In genomic region chr3:126126811-126127431, GRCh38 we compare ENCODE assay signal across 22 cellular contexts. TPM values are rescaled to one million over a fixed set of nuclear protein-coding genes. Genes with fewer than 3 reads are reported as not detected.
DNase-seq lines count a peak whose midpoint lies in the region; ATAC-seq and TF ChIP-seq lines count a peak whose summit lies in the region.
"Had no signal": no experiment of that assay in that cellular context is flagged by ENCODE, and none has a peak within 500 bp of the region (broad histone marks: within the 10 kb centered on the region; RNA-seq: fewer than 3 reads in every experiment).

No MANE protein-coding gene starts in this region.

- no peak for ATAC-seq in activated T-cell treated with anti-CD3 and anti-CD28 coated beads, Interleukin-2, amount 50 U/mL, for 72 hours (replicated peaks in 1 of 2)
- no peak for ATAC-seq in GM18873 (IDR thresholded peaks at IDR 0.05; ENCODE audit: low FRiP score, unreplicated experiment)
- ATAC-seq: left lung, T-helper 17 cell had no signal

- no peak overlapping the region for H3K27ac Mint-ChIP-seq in activated T-cell treated with anti-CD3 and anti-CD28 coated beads, Interleukin-2, amount 50 U/mL, for 24 hours
- no peak overlapping the region for H3K27ac Mint-ChIP-seq in activated T-cell treated with anti-CD3 and anti-CD28 coated beads, Interleukin-2, amount 50 U/mL, for 72 hours
- H3K27ac Mint-ChIP-seq in neural progenitor cell = no peak overlapping the region
- no peak overlapping the region for H3K27ac Mint-ChIP-seq in activated T-helper 1 cell treated with anti-CD3 and anti-CD28 coated beads, Interleukin-12 subunit alpha, Interleukin-12 subunit beta, Interleukin-2, Interleukin-4 antibody, amounts not matched to agents 30 ng/mL and 10 ng/mL and 1 ng/mL, durations not matched to agents 14 hours and 24 hours and 36 hours
- H3K27ac Mint-ChIP-seq: activated B cell treated with CpG ODN at 0.5 μM for 24 hours, HFFc6, T-helper 17 cell had no signal

- peak overlapping the region; percentile 31 for H3K4me2 ChIP-seq in neural progenitor cell

- H3K36me3 Mint-ChIP-seq in activated T-cell treated with anti-CD3 and anti-CD28 coated beads, Interleukin-2, amount 50 U/mL, for 24 hours (ENCODE audit: low read depth) = no peaks in the 10 kb centered on the region
- H3K36me3 Mint-ChIP-seq in activated T-cell treated with anti-CD3 and anti-CD28 coated beads, Interleukin-2, amount 50 U/mL, for 72 hours (ENCODE audit: insufficient read depth in 2 of 2) = no peaks in the 10 kb centered on the region
- no peaks in the 10 kb centered on the region for H3K36me3 Mint-ChIP-seq in neural progenitor cell
- H3K36me3 Mint-ChIP-seq in activated T-helper 1 cell treated with anti-CD3 and anti-CD28 coated beads, Interleukin-12 subunit alpha, Interleukin-12 subunit beta, Interleukin-2, Interleukin-4 antibody, amounts not matched to agents 30 ng/mL and 10 ng/mL and 1 ng/mL, durations not matched to agents 14 hours and 24 hours and 36 hours (ENCODE audit: low read depth) = no peaks in the 10 kb centered on the region

- no peaks in the 10 kb centered on the region for H3K9me3 Mint-ChIP-seq in activated T-cell treated with anti-CD3 and anti-CD28 coated beads, Interleukin-2, amount 50 U/mL, for 24 hours
- H3K9me3 Mint-ChIP-seq in activated T-cell treated with anti-CD3 and anti-CD28 coated beads, Interleukin-2, amount 50 U/mL, for 72 hours = no peaks in the 10 kb centered on the region
- H3K9me3 Mint-ChIP-seq in neural progenitor cell = no peaks in the 10 kb centered on the region
- no peaks in the 10 kb centered on the region for H3K9me3 Mint-ChIP-seq in activated T-helper 1 cell treated with anti-CD3 and anti-CD28 coated beads, Interleukin-12 subunit alpha, Interleukin-12 subunit beta, Interleukin-2, Interleukin-4 antibody, amounts not matched to agents 30 ng/mL and 10 ng/mL and 1 ng/mL, durations not matched to agents 14 hours and 24 hours and 36 hours
- H3K9me3 Mint-ChIP-seq: activated B cell treated with CpG ODN at 0.5 μM for 24 hours, HFFc6 had no signal

- H3F3A ChIP-seq in neural progenitor cell (ENCODE audit: low read depth) = no peaks in the 10 kb centered on the region

- H3K79me2 ChIP-seq in neural progenitor cell (ENCODE audit: low read depth) = no peaks in the 10 kb centered on the region

- H3K27me3 ChIP-seq in dorsolateral prefrontal cortex (no peaks in the 10 kb centered on the region), neural progenitor cell (no peaks in the 10 kb centered on the region), tibial artery (no peaks in the 10 kb centered on the region)
- H3K27me3 ChIP-seq: left lung had no signal

- H3K9me3 ChIP-seq in neural progenitor cell (ENCODE audit: low read depth) = no peaks in the 10 kb centered on the region
- no peaks in the 10 kb centered on the region for H3K9me3 ChIP-seq in tibial artery
- H3K9me3 ChIP-seq: left lung had no signal

- no peaks in the 10 kb centered on the region for H3K27me3 Mint-ChIP-seq in activated T-cell treated with anti-CD3 and anti-CD28 coated beads, Interleukin-2, amount 50 U/mL, for 24 hours
- H3K27me3 Mint-ChIP-seq in activated T-cell treated with anti-CD3 and anti-CD28 coated beads, Interleukin-2, amount 50 U/mL, for 72 hours (ENCODE audit: low read depth) = no peaks in the 10 kb centered on the region
- H3K27me3 Mint-ChIP-seq in neural progenitor cell (ENCODE audit: insufficient read depth, low read depth) = peaks cover 2% of the 10 kb centered on the region
- H3K27me3 Mint-ChIP-seq in activated T-helper 1 cell treated with anti-CD3 and anti-CD28 coated beads, Interleukin-12 subunit alpha, Interleukin-12 subunit beta, Interleukin-2, Interleukin-4 antibody, amounts not matched to agents 30 ng/mL and 10 ng/mL and 1 ng/mL, durations not matched to agents 14 hours and 24 hours and 36 hours (ENCODE audit: insufficient read depth) = no peaks in the 10 kb centered on the region
- H3K27me3 Mint-ChIP-seq: activated B cell treated with CpG ODN at 0.5 μM for 24 hours had no signal

- H4K20me1 ChIP-seq in neural progenitor cell (ENCODE audit: low read depth) = no peaks in the 10 kb centered on the region

- H3K4me1 ChIP-seq in neural progenitor cell = peaks cover 14% of the 10 kb centered on the region
- H3K4me1 ChIP-seq in tibial artery = peaks cover 0 to 7% (median 0%) of the 10 kb centered on the region in 4 donors

- no peak overlapping the region for H3K9ac ChIP-seq in neural progenitor cell

- H3K27ac ChIP-seq in dorsolateral prefrontal cortex (no peak overlapping the region), neural progenitor cell (no peak overlapping the region), tibial artery (no peak overlapping the region)
- H3K27ac ChIP-seq: left lung had no signal

- no peak overlapping the region for H2AFZ ChIP-seq in neural progenitor cell (replicated peaks)

- H3K4me3 ChIP-seq in dorsolateral prefrontal cortex (no peak overlapping the region), neural progenitor cell (no peak overlapping the region), tibial artery (no peak overlapping the region)
- H3K4me3 ChIP-seq: left lung had no signal

- no peak for TF ChIP-seq CTCF in dorsolateral prefrontal cortex (IDR thresholded peaks at IDR 0.05 in 54 of 56, conservative IDR thresholded peaks at IDR 0.05 in 2 of 56; ENCODE audit: low read depth in 1 of 56, partially characterized antibody in 56 of 56)
- TF ChIP-seq CTCF in neural progenitor cell (IDR thresholded peaks at IDR 0.05) = no peak
- no peak for TF ChIP-seq CTCF in tibial artery (IDR thresholded peaks at IDR 0.05)

- H3K4me1 Mint-ChIP-seq in activated T-cell treated with anti-CD3 and anti-CD28 coated beads, Interleukin-2, amount 50 U/mL, for 24 hours (ENCODE audit: low read depth) = no peaks in the 10 kb centered on the region
- H3K4me1 Mint-ChIP-seq in activated T-cell treated with anti-CD3 and anti-CD28 coated beads, Interleukin-2, amount 50 U/mL, for 72 hours (ENCODE audit: low read depth) = no peaks in the 10 kb centered on the region
- H3K4me1 Mint-ChIP-seq in neural progenitor cell = peaks cover 12% of the 10 kb centered on the region
- no peaks in the 10 kb centered on the region for H3K4me1 Mint-ChIP-seq in activated T-helper 1 cell treated with anti-CD3 and anti-CD28 coated beads, Interleukin-12 subunit alpha, Interleukin-12 subunit beta, Interleukin-2, Interleukin-4 antibody, amounts not matched to agents 30 ng/mL and 10 ng/mL and 1 ng/mL, durations not matched to agents 14 hours and 24 hours and 36 hours (ENCODE audit: low read depth)
- H3K4me1 Mint-ChIP-seq: activated B cell treated with CpG ODN at 0.5 μM for 24 hours had no signal

- H3K36me3 ChIP-seq in neural progenitor cell (no peaks in the 10 kb centered on the region), tibial artery (peaks cover 0 to 3% (median 0%) of the 10 kb centered on the region in 3 donors)
- H3K36me3 ChIP-seq: left lung had no signal

- no peak overlapping the region for H3K4me3 Mint-ChIP-seq in activated T-cell treated with anti-CD3 and anti-CD28 coated beads, Interleukin-2, amount 50 U/mL, for 24 hours
- H3K4me3 Mint-ChIP-seq in activated T-cell treated with anti-CD3 and anti-CD28 coated beads, Interleukin-2, amount 50 U/mL, for 72 hours = no peak overlapping the region
- H3K4me3 Mint-ChIP-seq in neural progenitor cell = no peak overlapping the region
- no peak overlapping the region for H3K4me3 Mint-ChIP-seq in activated T-helper 1 cell treated with anti-CD3 and anti-CD28 coated beads, Interleukin-12 subunit alpha, Interleukin-12 subunit beta, Interleukin-2, Interleukin-4 antibody, amounts not matched to agents 30 ng/mL and 10 ng/mL and 1 ng/mL, durations not matched to agents 14 hours and 24 hours and 36 hours
- H3K4me3 Mint-ChIP-seq: activated B cell treated with CpG ODN at 0.5 μM for 24 hours, HFFc6, T-helper 17 cell had no signal

- intact Hi-C loops in dorsolateral prefrontal cortex (cut with DNase I) = no loop called here
- intact Hi-C loops in tibial artery (cut with DNase I; ENCODE audit: low total_unique reads) = no loop called here
- intact Hi-C loops in activated T-helper 1 cell treated with anti-CD3 and anti-CD28 coated beads, Interleukin-12 subunit alpha, Interleukin-12 subunit beta, Interleukin-2, Interleukin-4 antibody, amounts not matched to agents 30 ng/mL and 10 ng/mL and 1 ng/mL, durations not matched to agents 14 hours and 24 hours and 36 hours (cut with micrococcal nuclease) = no loop called here

- DNase-seq in activated T-cell treated with anti-CD3 and anti-CD28 coated beads, Interleukin-2, amount 50 U/mL, for 24 hours = peak; percentile 5
- DNase-seq in activated T-cell treated with anti-CD3 and anti-CD28 coated beads, Interleukin-2, amount 50 U/mL, for 72 hours = no peak
- DNase-seq in dorsolateral prefrontal cortex (peak in 7 of 10 donors; percentile 8 to 23 (median 17)), neural progenitor cell (ENCODE audit: low spot score) (peak; percentile 51), tibial artery (peak; percentile 14 to 58), SKM-1 (lab: John Stamatoyannopoulos, UW; ENCODE audit: unreplicated experiment) (no peak)
- DNase-seq in activated T-helper 1 cell treated with anti-CD3 and anti-CD28 coated beads, Interleukin-12 subunit alpha, Interleukin-12 subunit beta, Interleukin-2, Interleukin-4 antibody, amounts not matched to agents 30 ng/mL and 10 ng/mL and 1 ng/mL, durations not matched to agents 14 hours and 24 hours and 36 hours (ENCODE audit: low spot score) = no peak
- DNase-seq: activated naive CD4-positive, alpha-beta T cell treated with Interleukin-2 at 50 U/mL for 16 hours; C1 segment of cervical spinal cord; cortex of kidney; DMS 273 treated with DMSO at 0.1 percent for 48 hours; foreskin melanocyte; GDM1; HFFc6; KBM-7; MV-4-11; NCI-H2029; NCI-H510A had no signal

RNA-seq across cellular contexts. Expression of gene SLC41A3, which starts 43.0 kb away (rescaled TPM):
- total RNA-seq in activated T-cell treated with anti-CD3 and anti-CD28 coated beads, Interleukin-2, amount 50 U/mL, for 72 hours = 10 to 100 TPM; 32.3 to 34.5 TPM
- total RNA-seq in dorsolateral prefrontal cortex (100 to 1,000 TPM in 53 of 120 experiments, 10 to 100 TPM in 67; 47.0 to 128 (median 96.7) TPM), neural progenitor cell (ENCODE audit: low replicate concordance) (24.9 and 52.3 TPM in 2 replicates)
- 17.3 and 23.4 TPM in 2 replicates for total RNA-seq in activated T-helper 1 cell treated with anti-CD3 and anti-CD28 coated beads, Interleukin-12 subunit alpha, Interleukin-12 subunit beta, Interleukin-2, Interleukin-4 antibody, amounts not matched to agents 30 ng/mL and 10 ng/mL and 1 ng/mL, durations not matched to agents 14 hours and 24 hours and 36 hours

RNA-seq across cellular contexts. Expression of gene ALDH1L1, which starts 53.5 kb away (rescaled TPM):
- under 1 TPM; 0.21 to 0.48 TPM for total RNA-seq in activated T-cell treated with anti-CD3 and anti-CD28 coated beads, Interleukin-2, amount 50 U/mL, for 72 hours
- total RNA-seq in dorsolateral prefrontal cortex (100 to 1,000 TPM in 27 of 120 experiments, 10 to 100 TPM in 93; 34.5 to 185 (median 74.8) TPM), neural progenitor cell (ENCODE audit: low replicate concordance) (0.31 and 0.60 TPM in 2 replicates)
- not detected in 2 replicates for total RNA-seq in activated T-helper 1 cell treated with anti-CD3 and anti-CD28 coated beads, Interleukin-12 subunit alpha, Interleukin-12 subunit beta, Interleukin-2, Interleukin-4 antibody, amounts not matched to agents 30 ng/mL and 10 ng/mL and 1 ng/mL, durations not matched to agents 14 hours and 24 hours and 36 hours
- total RNA-seq: activated B cell treated with CpG ODN at 0.5 μM for 24 hours, T-helper 17 cell had no signal

Comparison
In these comparisons a context has a peak if more than half of its experiments do, and no peak if none do; other contexts are left out.
1. DNase-seq: peak in activated T-cell treated with anti-CD3 and anti-CD28 coated beads, Interleukin-2, amount 50 U/mL, for 24 hours (single experiment), dorsolateral prefrontal cortex (7 of 10), neural progenitor cell (single experiment) and tibial artery (2 of 2); none in activated T-cell treated with anti-CD3 and anti-CD28 coated beads, Interleukin-2, amount 50 U/mL, for 72 hours (0 of 2), SKM-1 (single experiment) and activated T-helper 1 cell treated with anti-CD3 and anti-CD28 coated beads, Interleukin-12 subunit alpha, Interleukin-12 subunit beta, Interleukin-2, Interleukin-4 antibody, amounts not matched to agents 30 ng/mL and 10 ng/mL and 1 ng/mL, durations not matched to agents 14 hours and 24 hours and 36 hours (single experiment).
2. RNA of gene ALDH1L1, which starts 53.5 kb away (total RNA-seq): 34.5 to 185 TPM in dorsolateral prefrontal cortex; 0.31 to 0.60 TPM in neural progenitor cell, 0.21 to 0.48 TPM in activated T-cell treated with anti-CD3 and anti-CD28 coated beads, Interleukin-2, amount 50 U/mL, for 72 hours and not detected in activated T-helper 1 cell treated with anti-CD3 and anti-CD28 coated beads, Interleukin-12 subunit alpha, Interleukin-12 subunit beta, Interleukin-2, Interleukin-4 antibody, amounts not matched to agents 30 ng/mL and 10 ng/mL and 1 ng/mL, durations not matched to agents 14 hours and 24 hours and 36 hours; every median in the first group is over 10 times any median in the second.